In the genomic region with DNA sequence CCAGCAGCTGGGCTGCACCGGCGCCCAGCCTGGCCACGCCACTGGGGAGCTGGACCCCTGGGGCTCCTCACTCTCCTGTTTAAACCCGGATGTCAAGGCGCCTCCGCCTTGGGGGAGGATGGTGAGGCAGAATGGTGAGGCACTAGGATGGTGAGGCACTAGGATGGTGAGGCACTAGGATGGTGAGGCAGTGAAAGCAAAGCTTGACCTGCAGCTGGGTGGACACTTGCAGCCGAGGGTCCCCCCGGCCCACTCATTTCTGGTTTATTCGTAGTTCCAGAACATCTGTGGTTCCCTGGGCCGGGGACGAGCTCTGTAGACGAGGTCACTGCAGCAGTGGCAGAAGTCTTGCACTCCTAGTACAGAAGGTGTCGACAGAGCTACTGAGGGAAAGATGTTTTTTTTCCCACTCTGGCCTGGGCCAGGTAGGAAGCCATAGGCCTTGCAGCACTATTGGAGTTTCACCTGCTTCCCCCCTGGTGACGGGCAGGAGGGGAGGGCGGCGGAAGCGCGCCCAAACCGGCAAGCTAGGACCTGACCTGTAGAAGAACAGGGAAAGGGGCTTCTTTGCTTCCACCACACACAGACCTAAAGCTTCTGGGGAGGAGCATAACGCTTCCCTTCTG, we compare ENCODE assay signal across 16 cellular contexts. TPM values are rescaled to one million over a fixed set of nuclear protein-coding genes. Genes with fewer than 3 reads are reported as not detected.
A peak's percentile ranks its signal among the peaks of the same experiment; 100 is the strongest.
DNase-seq lines count a peak whose midpoint lies in the region; ATAC-seq and TF ChIP-seq lines count a peak whose summit lies in the region.
"Had no signal": no experiment of that assay in that cellular context is flagged by ENCODE, and none has a peak within 500 bp of the region (broad histone marks: within the 10 kb centered on the region; RNA-seq: fewer than 3 reads in every experiment).

No MANE protein-coding gene starts in this region.

- H3K9ac ChIP-seq in endodermal cell (ENCODE audit: extremely low read depth, low read length, poor library complexity, severe bottlenecking) (peak overlapping the region; percentile 66), mucosa of stomach (ENCODE audit: low read length) (peak overlapping the region; percentile 89)

- H3K9me3 Mint-ChIP-seq in activated CD4-positive, alpha-beta T cell treated with anti-CD3 and anti-CD28 coated beads, Interleukin-2, amount 10 ng/mL, durations not matched to agents 24 days and 14 days = no peaks in the 10 kb centered on the region
- H3K9me3 Mint-ChIP-seq in endodermal cell = no peaks in the 10 kb centered on the region
- H3K9me3 Mint-ChIP-seq: CD8-positive, alpha-beta T cell had no signal

- H3K4me1 ChIP-seq in endodermal cell (ENCODE audit: control insufficient read depth, insufficient read depth, low read length) = peaks cover 5% of the 10 kb centered on the region
- H3K4me1 ChIP-seq in mucosa of stomach (ENCODE audit: control insufficient read depth, insufficient read depth, low read length) = peaks cover 21% of the 10 kb centered on the region

- H3K4me3 ChIP-seq in endodermal cell (ENCODE audit: low read length) (peak overlapping the region; percentile 91), mucosa of stomach (ENCODE audit: low read length) (peak overlapping the region; percentile 66)

- intact Hi-C loops in activated CD4-positive, alpha-beta T cell treated with anti-CD3 and anti-CD28 coated beads, Interleukin-2, amount 10 ng/mL, durations not matched to agents 24 days and 14 days (cut with micrococcal nuclease) = loop anchor here (5.0 kb wide), 2 partner anchors 44 to 46 kb away; no protein-coding TSS in a partner anchor

- no peaks in the 10 kb centered on the region for H3K9me3 ChIP-seq in endodermal cell (ENCODE audit: control insufficient read depth, low read length)
- no peaks in the 10 kb centered on the region for H3K9me3 ChIP-seq in mucosa of stomach (ENCODE audit: control insufficient read depth, low read length)

- no peak overlapping the region for H3K27ac Mint-ChIP-seq in activated CD4-positive, alpha-beta T cell treated with anti-CD3 and anti-CD28 coated beads, Interleukin-2, amount 10 ng/mL, durations not matched to agents 24 days and 14 days
- H3K27ac Mint-ChIP-seq in endodermal cell = peak overlapping the region; percentile 92
- H3K27ac Mint-ChIP-seq: CD8-positive, alpha-beta T cell had no signal

- H3K27ac ChIP-seq in endodermal cell (ENCODE audit: low read depth, low read length) = no peak overlapping the region

- H3K4me1 Mint-ChIP-seq in activated CD4-positive, alpha-beta T cell treated with anti-CD3 and anti-CD28 coated beads, Interleukin-2, amount 10 ng/mL, durations not matched to agents 24 days and 14 days = peaks cover 13% of the 10 kb centered on the region
- H3K4me1 Mint-ChIP-seq in endodermal cell = peaks cover 30% of the 10 kb centered on the region

- H3K27me3 ChIP-seq in endodermal cell (ENCODE audit: control insufficient read depth, insufficient read depth, low read length, poor library complexity, severe bottlenecking) = peaks cover 36% of the 10 kb centered on the region
- peaks cover 47% of the 10 kb centered on the region for H3K27me3 ChIP-seq in mucosa of stomach (ENCODE audit: control insufficient read depth, insufficient read depth, low read length)

- no peak for TF ChIP-seq CTCF in endodermal cell (conservative IDR thresholded peaks at IDR 0.05)

- 41 to 52% methylated on average over 11 to 19 of the region's 20 CpGs for WGBS in endodermal cell (ENCODE audit: insufficient coverage in 1 of 2, insufficient read length in 1 of 2), 2 experiments

- DNase-seq in activated CD4-positive, alpha-beta T cell treated with anti-CD3 and anti-CD28 coated beads, Interleukin-2, amount 10 ng/mL, durations not matched to agents 24 days and 14 days = no peak
- no peak for DNase-seq in activated CD4-positive, alpha-beta T cell treated with anti-CD3 and anti-CD28 coated beads for 4 hours
- DNase-seq in endodermal cell (no peak), NCI-H1048 (lab: John Stamatoyannopoulos, UW) (no peak)
- DNase-seq in stimulated activated CD4-positive, alpha-beta T cell treated with anti-CD3 and anti-CD28 coated beads, Interleukin-12 subunit alpha, Interleukin-12 subunit beta, amount 100 ng/mL, for 4 hours = no peak
- no peak for DNase-seq in stimulated activated CD4-positive, alpha-beta T cell treated with anti-CD3 and anti-CD28 coated beads, Interleukin-4, amount 100 ng/mL, for 4 hours
- DNase-seq: 8988T; aorta; CD8-positive, alpha-beta T cell; dermis blood vessel endothelial cell; GF-D8; midbrain; NCI-H1417; NCI-H446 had no signal

- H3K36me3 ChIP-seq in endodermal cell (ENCODE audit: control insufficient read depth, insufficient read depth, low read length) (no peaks in the 10 kb centered on the region), mucosa of stomach (ENCODE audit: control insufficient read depth, insufficient read depth, low read length) (no peaks in the 10 kb centered on the region)

- H3K27me3 Mint-ChIP-seq in activated CD4-positive, alpha-beta T cell treated with anti-CD3 and anti-CD28 coated beads, Interleukin-2, amount 10 ng/mL, durations not matched to agents 24 days and 14 days = peaks cover 65% of the 10 kb centered on the region
- peaks cover 76% of the 10 kb centered on the region for H3K27me3 Mint-ChIP-seq in endodermal cell (ENCODE audit: insufficient read depth)

- H3K4me3 Mint-ChIP-seq in activated CD4-positive, alpha-beta T cell treated with anti-CD3 and anti-CD28 coated beads, Interleukin-2, amount 10 ng/mL, durations not matched to agents 24 days and 14 days = peak overlapping the region; percentile 81
- peak overlapping the region; percentile 89 for H3K4me3 Mint-ChIP-seq in endodermal cell

- ATAC-seq in HG03159 (IDR thresholded peaks at IDR 0.05; ENCODE audit: unreplicated experiment) = no peak
- ATAC-seq: CD8-positive, alpha-beta T cell had no signal

- no peaks in the 10 kb centered on the region for H3K36me3 Mint-ChIP-seq in activated CD4-positive, alpha-beta T cell treated with anti-CD3 and anti-CD28 coated beads, Interleukin-2, amount 10 ng/mL, durations not matched to agents 24 days and 14 days (ENCODE audit: low read depth)
- peaks cover 3% of the 10 kb centered on the region for H3K36me3 Mint-ChIP-seq in endodermal cell (ENCODE audit: low read depth)
- H3K36me3 Mint-ChIP-seq: CD8-positive, alpha-beta T cell had no signal

RNA-seq across cellular contexts. Expression of a gene that starts 1.1 kb away (rescaled TPM):
- 2.2 and 2.9 TPM in 2 replicates for total RNA-seq in activated CD4-positive, alpha-beta T cell treated with anti-CD3 and anti-CD28 coated beads, Interleukin-2, amount 10 ng/mL, durations not matched to agents 24 days and 14 days
- 10 to 100 TPM; 39.7 to 42.7 TPM for total RNA-seq in endodermal cell
- polyA plus RNA-seq in endodermal cell (2013, experiment 1 of 2) = 4.9 TPM
- polyA plus RNA-seq in endodermal cell (2013, experiment 2 of 2) = 3.9 TPM
- total RNA-seq: aorta; CD8-positive, alpha-beta T cell had no signal

Comparison
In these comparisons a context has a peak if more than half of its experiments do, and no peak if none do; other contexts are left out.
1. RNA of a gene that starts 1.1 kb away (total RNA-seq): 39.7 to 42.7 TPM in endodermal cell; 2.2 to 2.9 TPM in activated CD4-positive, alpha-beta T cell treated with anti-CD3 and anti-CD28 coated beads, Interleukin-2, amount 10 ng/mL, durations not matched to agents 24 days and 14 days; every median in the first group is over 10 times any median in the second.